9 cellular contexts compared by ENCODE assay signal in the genomic region with DNA sequence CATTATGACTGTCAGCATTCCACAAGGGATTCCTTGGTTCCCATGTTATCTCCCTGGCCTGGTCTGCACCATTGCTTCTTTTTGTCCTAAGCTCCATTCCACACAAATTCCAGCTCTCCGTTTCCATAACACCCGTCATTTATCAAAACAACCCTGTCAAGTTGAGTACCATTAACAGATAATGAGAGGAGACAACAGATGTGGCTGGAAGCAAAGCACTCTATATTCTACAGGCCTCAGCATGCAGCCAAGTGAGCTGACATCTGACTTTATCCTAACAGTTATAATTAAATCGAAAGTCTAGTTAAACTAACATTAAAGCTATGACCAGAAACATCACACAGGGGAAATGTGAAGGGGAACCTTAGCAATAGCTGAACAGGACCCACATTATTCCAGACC.
DNase-seq lines count a peak whose midpoint lies in the region; ATAC-seq and TF ChIP-seq lines count a peak whose summit lies in the region.
"Had no signal": no experiment of that assay in that cellular context is flagged by ENCODE, and none has a peak within 500 bp of the region (broad histone marks: within the 10 kb centered on the region; RNA-seq: fewer than 3 reads in every experiment).

No MANE protein-coding gene starts in this region.

- peaks cover 16% of the 10 kb centered on the region for H3K4me1 Mint-ChIP-seq in activated T-cell treated with anti-CD3 and anti-CD28 coated beads, Interleukin-2, amount 50 U/mL, for 72 hours (ENCODE audit: low read depth)

- H3K27ac ChIP-seq in dorsolateral prefrontal cortex, result peak overlapping the region in 13 of 59 donors; percentile 4 to 52 (median 32)

- peaks cover 24% of the 10 kb centered on the region for H3K27me3 Mint-ChIP-seq in activated T-cell treated with anti-CD3 and anti-CD28 coated beads, Interleukin-2, amount 50 U/mL, for 72 hours (ENCODE audit: low read depth)

- intact Hi-C loops in dorsolateral prefrontal cortex (cut with DNase I), result no loop called here

- peaks cover 7% of the 10 kb centered on the region in 2 donors for H3K36me3 Mint-ChIP-seq in activated T-cell treated with anti-CD3 and anti-CD28 coated beads, Interleukin-2, amount 50 U/mL, for 72 hours (ENCODE audit: insufficient read depth in 2 of 2)

- H3K9me3 Mint-ChIP-seq in activated T-cell treated with anti-CD3 and anti-CD28 coated beads, Interleukin-2, amount 50 U/mL, for 72 hours, result peaks cover 0 to 2% of the 10 kb centered on the region in 2 donors

- ATAC-seq in HG03097 (IDR thresholded peaks at IDR 0.05; ENCODE audit: low FRiP score, unreplicated experiment), result no peak
- no peak for ATAC-seq in activated T-cell treated with anti-CD3 and anti-CD28 coated beads, Interleukin-2, amount 50 U/mL, for 72 hours (replicated peaks in 1 of 2)

- DNase-seq in M059J (ENCODE audit: low read depth), result peak; percentile 37
- peak; percentile 54 for DNase-seq in NCI-H526 treated with DMSO at 0.1 percent for 48 hours (lab: John Stamatoyannopoulos, UW)
- DNase-seq in fibroblast of villous mesenchyme (ENCODE audit: low read depth), result peak; percentile 90
- peak; percentile 14 for DNase-seq in superior temporal gyrus (ENCODE audit: extremely low spot score)
- no peak for DNase-seq in activated T-cell treated with anti-CD3 and anti-CD28 coated beads, Interleukin-2, amount 50 U/mL, for 72 hours
- DNase-seq in GM20000 (ENCODE audit: low spot score), result no peak
- DNase-seq in dorsolateral prefrontal cortex, result no peak
- DNase-seq: effector CD8-positive, alpha-beta T cell had no signal

- H3K27me3 ChIP-seq in dorsolateral prefrontal cortex, result no peaks in the 10 kb centered on the region

- TF ChIP-seq CTCF in fibroblast of villous mesenchyme (IDR thresholded peaks at IDR 0.05; ENCODE audit: insufficient read depth, low read depth, low read length) (no peak), GM20000 (IDR thresholded peaks at IDR 0.05; ENCODE audit: extremely low read depth, missing control alignments) (no peak), dorsolateral prefrontal cortex (IDR thresholded peaks at IDR 0.05 in 54 of 56, conservative IDR thresholded peaks at IDR 0.05 in 2 of 56; ENCODE audit: low read depth in 1 of 56, partially characterized antibody in 56 of 56) (no peak)

- H3K27ac Mint-ChIP-seq in activated T-cell treated with anti-CD3 and anti-CD28 coated beads, Interleukin-2, amount 50 U/mL, for 72 hours, result no peak overlapping the region

- H3K4me3 Mint-ChIP-seq in activated T-cell treated with anti-CD3 and anti-CD28 coated beads, Interleukin-2, amount 50 U/mL, for 72 hours, result no peak overlapping the region

- H3K4me3 ChIP-seq in fibroblast of villous mesenchyme (ENCODE audit: low read depth, low read length), result no peak overlapping the region
- no peak overlapping the region for H3K4me3 ChIP-seq in dorsolateral prefrontal cortex

Comparison
In these comparisons a context has a peak if more than half of its experiments do, and no peak if none do; other contexts are left out.
1. DNase-seq: peak in M059J (single experiment), NCI-H526 treated with DMSO at 0.1 percent for 48 hours (single experiment), fibroblast of villous mesenchyme (single experiment) and superior temporal gyrus (single experiment); none in activated T-cell treated with anti-CD3 and anti-CD28 coated beads, Interleukin-2, amount 50 U/mL, for 72 hours (0 of 2), GM20000 (single experiment) and dorsolateral prefrontal cortex (0 of 10).